Comparison of ENCODE assay signal across 9 cellular contexts in genomic region chr20:44360221-44360620, GRCh38. TPM values are rescaled to one million over a fixed set of nuclear protein-coding genes. Genes with fewer than 3 reads are reported as not detected.
"Had no signal": no experiment of that assay in that cellular context is flagged by ENCODE, and none has a peak within 500 bp of the region (broad histone marks: within the 10 kb centered on the region; RNA-seq: fewer than 3 reads in every experiment).

No MANE protein-coding gene starts in this region.

- DNase-seq: H7, IMR-90, Kasumi-1, KG1 had no signal

- H3K36me3 ChIP-seq: HAP-1 had no signal

- H3K9me3 Mint-ChIP-seq: GM23338 had no signal

- H3K4me1 Mint-ChIP-seq: GM23338 had no signal

- H3K27ac Mint-ChIP-seq: GM23338 had no signal

- H3K4me3 ChIP-seq: GM23338, HAP-1, K562 had no signal

- H3K4me3 Mint-ChIP-seq: GM23338 had no signal

- FAIRE-seq: H1, K562 had no signal

- H3K4me1 ChIP-seq: HAP-1 had no signal

- H3K9me3 ChIP-seq: HAP-1 had no signal

RNA-seq across cellular contexts. Expression of gene HNF4A, which starts 4.7 kb away (rescaled TPM):
- total RNA-seq: GM23338, H1, IMR-90 had no signal

RNA-seq across cellular contexts. Expression of gene R3HDML, which starts 23.4 kb away (rescaled TPM):
- total RNA-seq: GM23338, H1, H7, HT-29, IMR-90, K562 had no signal
